Comparison of ENCODE assay signal across 11 cellular contexts in genomic region chr6:111552999-111553398, GRCh38. TPM values are rescaled to one million over a fixed set of nuclear protein-coding genes. Genes with fewer than 3 reads are reported as not detected.
DNase-seq lines count a peak whose midpoint lies in the region; ATAC-seq and TF ChIP-seq lines count a peak whose summit lies in the region.
"Had no signal": no experiment of that assay in that cellular context is flagged by ENCODE, and none has a peak within 500 bp of the region (broad histone marks: within the 10 kb centered on the region; RNA-seq: fewer than 3 reads in every experiment).

No MANE protein-coding gene starts in this region.

- no peaks in the 10 kb centered on the region for H3K9me3 ChIP-seq in A673 (ENCODE audit: low read depth, low read length, poor library complexity, severe bottlenecking)
- no peaks in the 10 kb centered on the region for H3K9me3 ChIP-seq in ascending aorta
- H3K9me3 ChIP-seq in PC-3 (ENCODE audit: low read length): no peaks in the 10 kb centered on the region
- H3K9me3 ChIP-seq in CD8-positive, alpha-beta T cell (ENCODE audit: low read length): no peaks in the 10 kb centered on the region

- H3K27ac Mint-ChIP-seq in nephron: peak overlapping the region; percentile 96 to 97 (median 97)
- no peak overlapping the region for H3K27ac Mint-ChIP-seq in CD8-positive, alpha-beta T cell

- H4K20me1 ChIP-seq in PC-3 (ENCODE audit: low read length): no peaks in the 10 kb centered on the region

- H3K9ac ChIP-seq in PC-3 (ENCODE audit: low read length): no peak overlapping the region

- POLR2A ChIA-PET in A673 (lab: Charles Lee; ENCODE audit: low non-redundant PET): no interaction called here
- POLR2A ChIA-PET in PC-3 (lab: Charles Lee; ENCODE audit: unreplicated experiment): no interaction called here
- POLR2A ChIA-PET in CD8-positive, alpha-beta T cell (lab: Charles Lee): no interaction called here

- no peaks in the 10 kb centered on the region for H3K36me3 ChIP-seq in A673 (ENCODE audit: insufficient read depth, low read length, poor library complexity, severe bottlenecking)
- no peaks in the 10 kb centered on the region for H3K36me3 ChIP-seq in ascending aorta
- H3K36me3 ChIP-seq in PC-3 (ENCODE audit: low read depth, low read length): no peaks in the 10 kb centered on the region
- H3K36me3 ChIP-seq in CD8-positive, alpha-beta T cell (ENCODE audit: insufficient read depth, low read length): no peaks in the 10 kb centered on the region

- no peaks in the 10 kb centered on the region for H3K9me2 ChIP-seq in PC-3 (replicated peaks; ENCODE audit: low read length)

- no peak for TF ChIP-seq CTCF in A673 (conservative IDR thresholded peaks at IDR 0.05; ENCODE audit: low read depth, low read length)
- no peak for TF ChIP-seq CTCF in ascending aorta (IDR thresholded peaks at IDR 0.05)
- TF ChIP-seq CTCF in nephron (IDR thresholded peaks at IDR 0.05; ENCODE audit: unreplicated experiment in 3 of 3): no peak
- TF ChIP-seq CTCF in PC-3 (conservative IDR thresholded peaks at IDR 0.05; ENCODE audit: low read depth, low read length): no peak
- no peak for TF ChIP-seq CTCF in CD8-positive, alpha-beta T cell (IDR thresholded peaks at IDR 0.05)

- no peaks in the 10 kb centered on the region for H3K79me2 ChIP-seq in PC-3 (ENCODE audit: low read length)

- H3K27me3 Mint-ChIP-seq in nephron (ENCODE audit: low read depth): peaks cover 3% of the 10 kb centered on the region
- no peaks in the 10 kb centered on the region for H3K27me3 Mint-ChIP-seq in CD8-positive, alpha-beta T cell (ENCODE audit: low read depth)

- CTCF ChIA-PET in A673 (lab: Charles Lee): no interaction called here
- CTCF ChIA-PET in PC-3 (lab: Charles Lee): no interaction called here
- CTCF ChIA-PET in CD8-positive, alpha-beta T cell (lab: Charles Lee): no interaction called here

- intact Hi-C loops in A673 (cut with micrococcal nuclease; ENCODE audit: unreplicated experiment) (no loop called here), ascending aorta (cut with DNase I) (loop anchor here (1.0 to 2.0 kb wide), 2 partner anchors 52 to 70 kb away; partner anchors contain the start of genes REV3L and TRAF3IP2), PC-3 (cut with micrococcal nuclease) (no loop called here)
- intact Hi-C loops in CD8-positive, alpha-beta T cell (cut with DNase I, micrococcal nuclease): no loop called here

- H3F3A ChIP-seq in PC-3 (ENCODE audit: low read length, unreplicated experiment): no peaks in the 10 kb centered on the region

- no peak for ATAC-seq in PC-3
- no peak for ATAC-seq in CD8-positive, alpha-beta T cell
- ATAC-seq in GM18867 (IDR thresholded peaks at IDR 0.05; ENCODE audit: unreplicated experiment): no peak

- H3K4me1 ChIP-seq in A673 (ENCODE audit: insufficient read depth, low read length, poor library complexity, severe bottlenecking) (peaks cover 49% of the 10 kb centered on the region), ascending aorta (peaks cover 7 to 25% of the 10 kb centered on the region in 2 donors), PC-3 (ENCODE audit: insufficient read depth, low read length) (peaks cover 5% of the 10 kb centered on the region; the same call in 1 of the 2 replicates)
- H3K4me1 ChIP-seq in CD8-positive, alpha-beta T cell (ENCODE audit: insufficient read depth, low read length): no peaks in the 10 kb centered on the region

- peak overlapping the region; percentile 12 to 62 (median 38) for H3K4me3 Mint-ChIP-seq in nephron
- H3K4me3 Mint-ChIP-seq in CD8-positive, alpha-beta T cell: no peak overlapping the region
- H3K4me3 Mint-ChIP-seq: CD14-positive monocyte had no signal

- H2AFZ ChIP-seq in PC-3 (ENCODE audit: low read length): no peak overlapping the region

- H3K27ac ChIP-seq in A673 (ENCODE audit: low read depth, low read length, poor library complexity, severe bottlenecking): peak overlapping the region; percentile 69
- H3K27ac ChIP-seq in ascending aorta: peak overlapping the region; percentile 66 to 74
- H3K27ac ChIP-seq in PC-3 (ENCODE audit: low read length): no peak overlapping the region
- no peak overlapping the region for H3K27ac ChIP-seq in CD8-positive, alpha-beta T cell (ENCODE audit: low read depth, low read length)

- peaks cover 3% of the 10 kb centered on the region for H3K36me3 Mint-ChIP-seq in nephron (ENCODE audit: low read depth)
- H3K36me3 Mint-ChIP-seq in CD8-positive, alpha-beta T cell: peaks cover 12% of the 10 kb centered on the region

- H3K9me3 Mint-ChIP-seq in nephron: no peaks in the 10 kb centered on the region
- no peaks in the 10 kb centered on the region for H3K9me3 Mint-ChIP-seq in CD8-positive, alpha-beta T cell

- no peak overlapping the region for H3K4me2 ChIP-seq in PC-3 (ENCODE audit: low read length)

- H3K27me3 ChIP-seq in A673 (replicated peaks; ENCODE audit: insufficient read depth, low read depth, low read length, poor library complexity) (no peaks in the 10 kb centered on the region), ascending aorta (no peaks in the 10 kb centered on the region), PC-3 (ENCODE audit: low read length) (no peaks in the 10 kb centered on the region)
- H3K27me3 ChIP-seq in CD8-positive, alpha-beta T cell (ENCODE audit: insufficient read depth, low read length): no peaks in the 10 kb centered on the region

- H3K4me3 ChIP-seq in A673 (ENCODE audit: low read depth, low read length, poor library complexity, severe bottlenecking) (no peak overlapping the region), ascending aorta (no peak overlapping the region), PC-3 (ENCODE audit: low read length) (no peak overlapping the region)
- no peak overlapping the region for H3K4me3 ChIP-seq in CD8-positive, alpha-beta T cell (ENCODE audit: low read depth, low read length)

- no TSS peak for BruUV-seq in A673 (replicated peaks; lab: Mats Ljungman, UMichigan)
- no TSS peak for BruUV-seq in PC-3 (replicated peaks; lab: Mats Ljungman, UMichigan)

- no peak for DNase-seq in A673 (ENCODE audit: low spot score)
- peak; percentile 81 for DNase-seq in NCI-H1092 (lab: John Stamatoyannopoulos, UW)
- no peak for DNase-seq in ascending aorta (ENCODE audit: low spot score in 2 of 2)
- DNase-seq in NAMALWA (ENCODE audit: low spot score): no peak
- no peak for DNase-seq in PC-3
- DNase-seq in CD8-positive, alpha-beta T cell: no peak
- DNase-seq: activated T-cell treated with anti-CD3 and anti-CD28 coated beads for 4 hours, cortex of kidney had no signal

- H3K4me1 Mint-ChIP-seq in nephron: peaks cover 66% of the 10 kb centered on the region
- peaks cover under 1% of the 10 kb centered on the region for H3K4me1 Mint-ChIP-seq in CD8-positive, alpha-beta T cell (ENCODE audit: low read depth)

RNA-seq across cellular contexts. Expression of gene TRAF3IP2, which starts 52.7 kb away (rescaled TPM):
- total RNA-seq in A673 (2021) (7.8 and 9.8 TPM in 2 replicates), ascending aorta (31.3 TPM), PC-3 (2014; rRNA removed) (26.1 and 37.7 TPM in 2 replicates)
- total RNA-seq in CD8-positive, alpha-beta T cell: 10 to 100 TPM; 24.7 to 26.1 TPM

Comparison
In these comparisons a context has a peak if more than half of its experiments do, and no peak if none do; other contexts are left out.
1. H3K27ac ChIP-seq: peak in A673 (single experiment) and ascending aorta (2 of 2); none in PC-3 (single experiment) and CD8-positive, alpha-beta T cell (single experiment).